In genomic region chr16:85453701-85454100, GRCh38 we compare ENCODE assay signal across 1 cellular context.
TF ChIP-seq lines count a peak whose summit lies in the region.

No MANE protein-coding gene starts in this region.

TF ChIP-seq in HCT116, 20 proteins besides CTCF, POLR2A, EP300 and RAD21 (continued from another document):
- TF ChIP-seq, protein P1, sequence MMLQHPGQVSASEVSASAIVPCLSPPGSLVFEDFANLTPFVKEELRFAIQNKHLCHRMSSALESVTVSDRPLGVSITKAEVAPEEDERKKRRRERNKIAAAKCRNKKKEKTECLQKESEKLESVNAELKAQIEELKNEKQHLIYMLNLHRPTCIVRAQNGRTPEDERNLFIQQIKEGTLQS (IDR thresholded peaks at IDR 0.05) = no peak
- TF ChIP-seq MAX (IDR thresholded peaks at IDR 0.05) = no peak
- TF ChIP-seq, protein P2, sequence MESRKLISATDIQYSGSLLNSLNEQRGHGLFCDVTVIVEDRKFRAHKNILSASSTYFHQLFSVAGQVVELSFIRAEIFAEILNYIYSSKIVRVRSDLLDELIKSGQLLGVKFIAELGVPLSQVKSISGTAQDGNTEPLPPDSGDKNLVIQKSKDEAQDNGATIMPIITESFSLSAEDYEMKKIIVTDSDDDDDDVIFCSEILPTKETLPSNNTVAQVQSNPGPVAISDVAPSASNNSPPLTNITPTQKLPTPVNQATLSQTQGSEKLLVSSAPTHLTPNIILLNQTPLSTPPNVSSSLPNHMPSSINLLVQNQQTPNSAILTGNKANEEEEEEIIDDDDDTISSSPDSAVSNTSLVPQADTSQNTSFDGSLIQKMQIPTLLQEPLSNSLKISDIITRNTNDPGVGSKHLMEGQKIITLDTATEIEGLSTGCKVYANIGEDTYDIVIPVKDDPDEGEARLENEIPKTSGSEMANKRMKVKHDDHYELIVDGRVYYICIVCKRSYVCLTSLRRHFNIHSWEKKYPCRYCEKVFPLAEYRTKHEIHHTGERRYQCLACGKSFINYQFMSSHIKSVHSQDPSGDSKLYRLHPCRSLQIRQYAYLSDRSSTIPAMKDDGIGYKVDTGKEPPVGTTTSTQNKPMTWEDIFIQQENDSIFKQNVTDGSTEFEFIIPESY (IDR thresholded peaks at IDR 0.05; ENCODE audit: extremely low read depth, insufficient replicate concordance, low read length) = no peak
